ENCODE assay signal across 1 cellular context in genomic region chr2:229714736-229715541, GRCh38.
TF ChIP-seq lines count a peak whose summit lies in the region.

No MANE protein-coding gene starts in this region.

TF ChIP-seq in HepG2, 621 proteins besides CTCF, POLR2A, EP300 and RAD21 (continued from another document and continues in another):
- no peak for TF ChIP-seq SOX6 (IDR thresholded peaks at IDR 0.05)
- peak; percentile 45 for TF ChIP-seq SOX6 (CRISPR knock-in tag; IDR thresholded peaks at IDR 0.05)
- no peak; the same call in 1 of the 2 replicates for TF ChIP-seq ZFP36L2 (CRISPR knock-in tag; IDR thresholded peaks at IDR 0.05)
- TF ChIP-seq JDP2 (CRISPR knock-in tag; IDR thresholded peaks at IDR 0.05; ENCODE audit: borderline replicate concordance), result no peak
- no peak for TF ChIP-seq MED8 (CRISPR knock-in tag; IDR thresholded peaks at IDR 0.05; ENCODE audit: insufficient replicate concordance)
- TF ChIP-seq ZNF678 (CRISPR knock-in tag; IDR thresholded peaks at IDR 0.05), result no peak
- no peak for TF ChIP-seq JUND (CRISPR knock-in tag; IDR thresholded peaks at IDR 0.05)
- TF ChIP-seq NFE2L2 (IDR thresholded peaks at IDR 0.05; ENCODE audit: low read length), result no peak
- TF ChIP-seq BCLAF1 (IDR thresholded peaks at IDR 0.05), result no peak
- TF ChIP-seq, protein P1, sequence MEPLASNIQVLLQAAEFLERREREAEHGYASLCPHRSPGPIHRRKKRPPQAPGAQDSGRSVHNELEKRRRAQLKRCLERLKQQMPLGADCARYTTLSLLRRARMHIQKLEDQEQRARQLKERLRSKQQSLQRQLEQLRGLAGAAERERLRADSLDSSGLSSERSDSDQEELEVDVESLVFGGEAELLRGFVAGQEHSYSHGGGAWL (CRISPR knock-in tag; IDR thresholded peaks at IDR 0.05), result peak; percentile 83; the same call in 1 of the 2 replicates
- no peak for TF ChIP-seq RBM39 (IDR thresholded peaks at IDR 0.05; ENCODE audit: low read depth, low read length, poor library complexity, severe bottlenecking)
- peak; percentile 69; the same call in 1 of the 2 replicates for TF ChIP-seq KMT2B (CRISPR knock-in tag; IDR thresholded peaks at IDR 0.05)
- TF ChIP-seq ZNF609 (CRISPR knock-in tag; IDR thresholded peaks at IDR 0.05; ENCODE audit: borderline replicate concordance), result no peak; the same call in 1 of the 2 replicates
- TF ChIP-seq ZNF615 (CRISPR knock-in tag; IDR thresholded peaks at IDR 0.05; ENCODE audit: borderline replicate concordance), result no peak
- no peak for TF ChIP-seq CENPX (CRISPR knock-in tag; IDR thresholded peaks at IDR 0.05)
- no peak for TF ChIP-seq ZNF30 (CRISPR knock-in tag; IDR thresholded peaks at IDR 0.05)
- 0 out of 2 replicates have a peak, but pooled peaks have one; percentile 46 for TF ChIP-seq FOXC1 (CRISPR knock-in tag; IDR thresholded peaks at IDR 0.05; ENCODE audit: borderline replicate concordance)
- TF ChIP-seq, protein P2, sequence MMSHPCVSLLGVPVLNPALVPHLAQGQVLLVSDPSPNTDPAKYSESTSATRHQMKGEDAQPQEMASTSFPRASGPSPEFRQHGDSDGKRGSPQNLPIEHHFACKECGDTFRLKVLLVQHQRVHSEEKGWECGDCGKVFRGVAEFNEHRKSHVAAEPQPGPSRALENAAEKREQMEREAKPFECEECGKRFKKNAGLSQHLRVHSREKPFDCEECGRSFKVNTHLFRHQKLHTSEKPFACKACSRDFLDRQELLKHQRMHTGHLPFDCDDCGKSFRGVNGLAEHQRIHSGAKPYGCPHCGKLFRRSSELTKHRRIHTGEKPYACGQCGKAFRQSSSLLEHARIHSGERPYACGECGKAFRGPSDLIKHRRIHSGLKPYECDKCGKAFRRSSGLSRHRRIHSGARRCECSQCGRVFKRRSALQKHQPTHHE (CRISPR knock-in tag; IDR thresholded peaks at IDR 0.05; ENCODE audit: borderline replicate concordance), result 0 out of 2 replicates have a peak, but pooled peaks have one; percentile 22
- no peak for TF ChIP-seq ZNF264 (CRISPR knock-in tag; IDR thresholded peaks at IDR 0.05)
- no peak for TF ChIP-seq ZNF318 (CRISPR knock-in tag; IDR thresholded peaks at IDR 0.05)
- TF ChIP-seq SMAD9 (CRISPR knock-in tag; IDR thresholded peaks at IDR 0.05), result no peak
- TF ChIP-seq ARNTL (CRISPR knock-in tag; IDR thresholded peaks at IDR 0.05), result no peak
- no peak for TF ChIP-seq GZF1 (CRISPR knock-in tag; IDR thresholded peaks at IDR 0.05)
- TF ChIP-seq, protein P3, sequence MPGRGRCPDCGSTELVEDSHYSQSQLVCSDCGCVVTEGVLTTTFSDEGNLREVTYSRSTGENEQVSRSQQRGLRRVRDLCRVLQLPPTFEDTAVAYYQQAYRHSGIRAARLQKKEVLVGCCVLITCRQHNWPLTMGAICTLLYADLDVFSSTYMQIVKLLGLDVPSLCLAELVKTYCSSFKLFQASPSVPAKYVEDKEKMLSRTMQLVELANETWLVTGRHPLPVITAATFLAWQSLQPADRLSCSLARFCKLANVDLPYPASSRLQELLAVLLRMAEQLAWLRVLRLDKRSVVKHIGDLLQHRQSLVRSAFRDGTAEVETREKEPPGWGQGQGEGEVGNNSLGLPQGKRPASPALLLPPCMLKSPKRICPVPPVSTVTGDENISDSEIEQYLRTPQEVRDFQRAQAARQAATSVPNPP (CRISPR knock-in tag; IDR thresholded peaks at IDR 0.05), result no peak; the same call in 1 of the 2 replicates
- TF ChIP-seq RBM22 (optimal IDR thresholded peaks at IDR 0.05; ENCODE audit: low read length), result no peak
- no peak for TF ChIP-seq PHB2 (IDR thresholded peaks at IDR 0.05; ENCODE audit: partially characterized antibody)
- no peak for TF ChIP-seq FOSL1 (CRISPR knock-in tag; IDR thresholded peaks at IDR 0.05; ENCODE audit: borderline replicate concordance)
- 0 out of 2 replicates have a peak, but pooled peaks have one; percentile 27 for TF ChIP-seq MEIS2 (CRISPR knock-in tag; IDR thresholded peaks at IDR 0.05)
- TF ChIP-seq RBFOX2 (IDR thresholded peaks at IDR 0.05; ENCODE audit: low read depth, low read length), result no peak
- no peak for TF ChIP-seq USF2 (IDR thresholded peaks at IDR 0.05; ENCODE audit: low read depth, low read length)
- no peak for TF ChIP-seq USF2 (CRISPR knock-in tag; IDR thresholded peaks at IDR 0.05; ENCODE audit: borderline replicate concordance)
- no peak for TF ChIP-seq SIN3B (IDR thresholded peaks at IDR 0.05; ENCODE audit: low read length)
- TF ChIP-seq, protein P4, sequence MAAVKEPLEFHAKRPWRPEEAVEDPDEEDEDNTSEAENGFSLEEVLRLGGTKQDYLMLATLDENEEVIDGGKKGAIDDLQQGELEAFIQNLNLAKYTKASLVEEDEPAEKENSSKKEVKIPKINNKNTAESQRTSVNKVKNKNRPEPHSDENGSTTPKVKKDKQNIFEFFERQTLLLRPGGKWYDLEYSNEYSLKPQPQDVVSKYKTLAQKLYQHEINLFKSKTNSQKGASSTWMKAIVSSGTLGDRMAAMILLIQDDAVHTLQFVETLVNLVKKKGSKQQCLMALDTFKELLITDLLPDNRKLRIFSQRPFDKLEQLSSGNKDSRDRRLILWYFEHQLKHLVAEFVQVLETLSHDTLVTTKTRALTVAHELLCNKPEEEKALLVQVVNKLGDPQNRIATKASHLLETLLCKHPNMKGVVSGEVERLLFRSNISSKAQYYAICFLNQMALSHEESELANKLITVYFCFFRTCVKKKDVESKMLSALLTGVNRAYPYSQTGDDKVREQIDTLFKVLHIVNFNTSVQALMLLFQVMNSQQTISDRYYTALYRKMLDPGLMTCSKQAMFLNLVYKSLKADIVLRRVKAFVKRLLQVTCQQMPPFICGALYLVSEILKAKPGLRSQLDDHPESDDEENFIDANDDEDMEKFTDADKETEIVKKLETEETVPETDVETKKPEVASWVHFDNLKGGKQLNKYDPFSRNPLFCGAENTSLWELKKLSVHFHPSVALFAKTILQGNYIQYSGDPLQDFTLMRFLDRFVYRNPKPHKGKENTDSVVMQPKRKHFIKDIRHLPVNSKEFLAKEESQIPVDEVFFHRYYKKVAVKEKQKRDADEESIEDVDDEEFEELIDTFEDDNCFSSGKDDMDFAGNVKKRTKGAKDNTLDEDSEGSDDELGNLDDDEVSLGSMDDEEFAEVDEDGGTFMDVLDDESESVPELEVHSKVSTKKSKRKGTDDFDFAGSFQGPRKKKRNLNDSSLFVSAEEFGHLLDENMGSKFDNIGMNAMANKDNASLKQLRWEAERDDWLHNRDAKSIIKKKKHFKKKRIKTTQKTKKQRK (IDR thresholded peaks at IDR 0.05; ENCODE audit: low read length), result no peak
- no peak for TF ChIP-seq SETDB1 (CRISPR knock-in tag; IDR thresholded peaks at IDR 0.05; ENCODE audit: borderline replicate concordance)
